In genomic region chr16:1401758-1402154, GRCh38 we compare ENCODE assay signal across 1 cellular context.
TF ChIP-seq lines count a peak whose summit lies in the region.

No MANE protein-coding gene starts in this region.

TF ChIP-seq in K562, 482 proteins besides CTCF, POLR2A, EP300 and RAD21:
- TF ChIP-seq CEBPB (tag; IDR thresholded peaks at IDR 0.05), result peak; percentile 74
- peak; percentile 46; the same call in 1 of the 2 replicates for TF ChIP-seq CEBPG (CRISPR knock-in tag; IDR thresholded peaks at IDR 0.05)
- no peak for TF ChIP-seq CEBPG (tag; conservative IDR thresholded peaks at IDR 0.05 in 1 of 2, IDR thresholded peaks at IDR 0.05 in 1 of 2)
- TF ChIP-seq, protein P1, sequence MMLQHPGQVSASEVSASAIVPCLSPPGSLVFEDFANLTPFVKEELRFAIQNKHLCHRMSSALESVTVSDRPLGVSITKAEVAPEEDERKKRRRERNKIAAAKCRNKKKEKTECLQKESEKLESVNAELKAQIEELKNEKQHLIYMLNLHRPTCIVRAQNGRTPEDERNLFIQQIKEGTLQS (IDR thresholded peaks at IDR 0.05), result 0 out of 2 replicates have a peak, but pooled peaks have one; percentile 11
- TF ChIP-seq, protein P1 (CRISPR knock-in tag; conservative IDR thresholded peaks at IDR 0.05), result no peak
- TF ChIP-seq POLR2G (IDR thresholded peaks at IDR 0.05; ENCODE audit: low read depth, low read length), result 0 out of 2 replicates have a peak, but pooled peaks have one; percentile 1
- TF ChIP-seq CGGBP1 (CRISPR knock-in tag; IDR thresholded peaks at IDR 0.05), result no peak
